31 cellular contexts compared by ENCODE assay signal in the genomic region with DNA sequence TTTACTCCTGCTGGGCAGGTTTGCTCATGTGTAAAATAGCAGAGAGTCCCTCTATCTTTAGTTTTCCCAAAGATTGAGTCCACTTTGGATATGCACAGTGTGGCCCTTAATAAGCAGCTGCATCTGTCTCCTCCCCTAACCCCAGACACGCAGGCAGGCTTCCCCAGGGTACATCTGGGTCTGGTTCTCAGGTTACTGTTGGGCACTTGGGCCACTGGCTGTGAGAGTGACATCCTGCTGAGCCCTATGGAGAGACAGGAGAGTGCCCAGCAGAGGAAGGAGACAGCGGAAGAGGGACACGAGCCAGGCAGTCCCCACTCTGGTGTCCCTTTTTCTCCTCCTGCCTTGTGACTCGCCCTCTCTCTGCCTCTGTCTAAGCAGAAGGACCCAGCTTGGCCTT. TPM values are rescaled to one million over a fixed set of nuclear protein-coding genes. Genes with fewer than 3 reads are reported as not detected.
DNase-seq lines count a peak whose midpoint lies in the region; ATAC-seq and TF ChIP-seq lines count a peak whose summit lies in the region.
"Had no signal": no experiment of that assay in that cellular context is flagged by ENCODE, and none has a peak within 500 bp of the region (broad histone marks: within the 10 kb centered on the region; RNA-seq: fewer than 3 reads in every experiment).

No MANE protein-coding gene starts in this region.

- no peak overlapping the region for H3K4me3 Mint-ChIP-seq in natural killer cell
- H3K4me3 Mint-ChIP-seq: activated T-cell treated with anti-CD3 and anti-CD28 coated beads, Interleukin-2, amount 50 U/mL, for 4 hours; CD8-positive, alpha-beta T cell; effector memory CD8-positive, alpha-beta T cell; naive thymus-derived CD8-positive, alpha-beta T cell had no signal

- no peaks in the 10 kb centered on the region for H3K4me1 Mint-ChIP-seq in natural killer cell
- H3K4me1 Mint-ChIP-seq: naive thymus-derived CD8-positive, alpha-beta T cell had no signal

- H3K36me3 Mint-ChIP-seq in natural killer cell: no peaks in the 10 kb centered on the region
- H3K36me3 Mint-ChIP-seq: CD8-positive, alpha-beta T cell had no signal

- no peak overlapping the region for H3K27ac Mint-ChIP-seq in natural killer cell
- H3K27ac Mint-ChIP-seq: CD8-positive, alpha-beta T cell; effector memory CD8-positive, alpha-beta T cell; naive thymus-derived CD8-positive, alpha-beta T cell had no signal

- peak; percentile 7 for DNase-seq in DMS153 treated with DMSO at 0.1 percent for 48 hours (lab: John Stamatoyannopoulos, UW; ENCODE audit: unreplicated experiment)
- DNase-seq in DMS153 (lab: John Stamatoyannopoulos, UW): no peak
- DNase-seq in ELF-1 (ENCODE audit: low read depth, low spot score): peak; percentile 14
- peak; percentile 45 for DNase-seq in NCI-H2171 treated with DMSO at 0.1 percent for 48 hours (lab: John Stamatoyannopoulos, UW)
- DNase-seq in iPS-NIHi7 (ENCODE audit: extremely low spot score): peak; percentile 30
- DNase-seq in globus pallidus (ENCODE audit: low spot score): no peak
- DNase-seq in activated CD8-positive, alpha-beta memory T cell treated with anti-CD3 and anti-CD28 coated beads, Interleukin-2, amount 50 U/mL, for 4 hours: no peak
- no peak for DNase-seq in natural killer cell
- DNase-seq: 8988T; activated naive CD4-positive, alpha-beta T cell; activated T-cell treated with anti-CD3 and anti-CD28 coated beads, Interleukin-2, amount 50 U/mL, for 4 hours; adrenal gland; CD8-positive, alpha-beta T cell; colonic mucosa; DND-41; effector memory CD8-positive, alpha-beta T cell; esophagus squamous epithelium; left colon; MG63; naive thymus-derived CD8-positive, alpha-beta T cell; NCI-H1694; NCI-H526 treated with DMSO at 0.1 percent for 48 hours; OCI-M1; pancreas; right lobe of liver; SHP77; stimulated activated CD4-positive, alpha-beta T cell treated with anti-CD3 and anti-CD28 coated beads, Interleukin-15, amount 100 ng/mL, for 24 hours; stimulated activated CD8-positive, alpha-beta memory T cell treated with anti-CD3 and anti-CD28 coated beads, Interleukin-4, amount 100 ng/mL, for 48 hours; transverse colon had no signal

- no peaks in the 10 kb centered on the region for H3K27me3 Mint-ChIP-seq in natural killer cell (ENCODE audit: low read depth in 2 of 2)
- H3K27me3 Mint-ChIP-seq: effector memory CD8-positive, alpha-beta T cell; naive thymus-derived CD8-positive, alpha-beta T cell had no signal

- intact Hi-C loops in natural killer cell (cut with micrococcal nuclease): no loop called here

- no peaks in the 10 kb centered on the region for H3K9me3 Mint-ChIP-seq in natural killer cell
- H3K9me3 Mint-ChIP-seq: activated T-cell treated with anti-CD3 and anti-CD28 coated beads, Interleukin-2, amount 50 U/mL, for 4 hours; CD8-positive, alpha-beta T cell; effector memory CD8-positive, alpha-beta T cell had no signal

- no peak for TF ChIP-seq CTCF in natural killer cell (IDR thresholded peaks at IDR 0.05)

- ATAC-seq in natural killer cell: no peak
- ATAC-seq: activated CD4-positive, CD25-positive, alpha-beta regulatory T cell treated with anti-CD3 and anti-CD28 coated beads, Interleukin-2, amount 50 U/mL, for 24 hours; activated T-cell treated with anti-CD3 and anti-CD28 coated beads, Interleukin-2, amount 50 U/mL, for 4 hours; CD8-positive, alpha-beta T cell; effector memory CD8-positive, alpha-beta T cell; K562; left colon; naive thymus-derived CD8-positive, alpha-beta T cell; pancreas; right lobe of liver had no signal

RNA-seq across cellular contexts. Expression of gene XK, which starts 16.0 kb away (rescaled TPM):
- total RNA-seq in natural killer cell: 1 to 10 TPM in 1 of 3 donors, under 1 TPM in 2; 0.29 to 1.3 (median 0.56) TPM
- total RNA-seq: CD8-positive, alpha-beta T cell; naive thymus-derived CD8-positive, alpha-beta T cell had no signal

Comparison
In these comparisons a context has a peak if more than half of its experiments do, and no peak if none do; other contexts are left out.
1. DNase-seq: peak in DMS153 treated with DMSO at 0.1 percent for 48 hours (single experiment), ELF-1 (single experiment), NCI-H2171 treated with DMSO at 0.1 percent for 48 hours (single experiment) and iPS-NIHi7 (single experiment); none in DMS153 (single experiment), globus pallidus (single experiment), activated CD8-positive, alpha-beta memory T cell treated with anti-CD3 and anti-CD28 coated beads, Interleukin-2, amount 50 U/mL, for 4 hours (single experiment) and natural killer cell (single experiment).